Comparison of ENCODE assay signal across 26 cellular contexts in the genomic region with DNA sequence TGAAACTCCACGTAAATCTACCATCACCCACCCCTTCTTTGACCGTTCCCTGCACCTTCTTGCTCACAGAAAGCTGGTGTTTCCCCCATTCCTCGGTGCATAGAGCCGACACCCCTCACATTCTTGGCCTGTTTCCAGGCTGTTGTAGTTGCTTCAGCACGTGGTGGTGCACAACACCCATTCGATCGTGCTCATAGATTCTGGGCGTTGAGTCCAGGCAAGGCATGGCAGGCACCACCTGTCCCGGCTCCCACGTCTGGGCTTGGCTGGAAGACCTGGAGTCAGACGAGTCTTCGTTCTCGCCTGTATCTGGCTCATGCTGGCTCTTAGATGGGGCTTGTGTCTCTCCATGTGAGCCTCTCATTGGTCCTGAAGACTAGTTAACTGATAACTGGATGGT.
"Had no signal": no experiment of that assay in that cellular context is flagged by ENCODE, and none has a peak within 500 bp of the region (broad histone marks: within the 10 kb centered on the region; RNA-seq: fewer than 3 reads in every experiment).

No MANE protein-coding gene starts in this region.

- H3K27ac ChIP-seq: adrenal gland, cardiac muscle cell, esophagus squamous epithelium, heart right ventricle, left ventricle myocardium inferior, neutrophil, parathyroid adenoma, right atrium auricular region, stomach, upper lobe of left lung had no signal

- H3K9me3 ChIP-seq: adrenal gland, neutrophil, right atrium auricular region, thyroid gland, upper lobe of left lung had no signal

- H3K4me3 ChIP-seq: adrenal gland, cardiac muscle cell, esophagus squamous epithelium, heart right ventricle, left ventricle myocardium inferior, right atrium auricular region, stomach, thyroid gland, upper lobe of left lung had no signal

- H2AFZ ChIP-seq: parathyroid adenoma had no signal

- H3K79me2 ChIP-seq: parathyroid adenoma had no signal

- H3K27me3 ChIP-seq: adrenal gland, cardiac muscle cell, esophagus squamous epithelium, heart right ventricle, right atrium auricular region, stomach, thyroid gland, upper lobe of left lung had no signal

- H3K4me1 ChIP-seq: adrenal gland, esophagus squamous epithelium, left ventricle myocardium inferior, parathyroid adenoma, stomach, upper lobe of left lung had no signal

- DNase-seq: activated CD4-positive, alpha-beta T cell treated with anti-CD3 and anti-CD28 coated beads, Interleukin-2, amount 50 U/mL, for 4 hours; activated CD4-positive, CD25-positive, alpha-beta regulatory T cell treated with anti-CD3 and anti-CD28 coated beads, Interleukin-2, amount 50 U/mL, for 72 hours; activated effector memory CD4-positive, alpha-beta T cell treated with Interleukin-2 at 50 U/mL for 16 hours; activated naive CD4-positive, alpha-beta T cell treated with anti-CD3 and anti-CD28 coated beads for 36 hours; activated naive CD8-positive, alpha-beta T cell treated with anti-CD3 and anti-CD28 coated beads for 36 hours; activated T-cell treated with anti-CD3 and anti-CD28 coated beads for 4 hours; activated T-cell treated with anti-CD3 and anti-CD28 coated beads, Interleukin-2, amount 50 U/mL, for 72 hours; adrenal gland; aorta; esophagus squamous epithelium; foreskin melanocyte; heart right ventricle; left ventricle myocardium inferior; stimulated activated CD4-positive, alpha-beta T cell treated with anti-CD3 and anti-CD28 coated beads, Interleukin-15, amount 100 ng/mL, for 24 hours; stimulated activated CD4-positive, alpha-beta T cell treated with anti-CD3 and anti-CD28 coated beads, Interleukin-2, amount 100 ng/mL, for 24 hours; stimulated activated naive B cell treated with anti-CD40 and anti-IgM and Interleukin-4, amounts not matched to agents 10 μg/mL and 1 μg/mL and 100 μg/mL, for 72 hours; stomach; SW 1271; T-helper 17 cell; T1000; thyroid gland had no signal

- ATAC-seq: activated T-cell treated with anti-CD3 and anti-CD28 coated beads, Interleukin-2, amount 50 U/mL, for 72 hours; heart right ventricle; stimulated activated naive B cell treated with anti-CD40 and anti-IgM and Interleukin-4, amounts not matched to agents 10 μg/mL and 1 μg/mL and 100 μg/mL, for 72 hours; T-helper 17 cell had no signal

- H3K9ac ChIP-seq: parathyroid adenoma had no signal
